13 cellular contexts compared by ENCODE assay signal in the genomic region with DNA sequence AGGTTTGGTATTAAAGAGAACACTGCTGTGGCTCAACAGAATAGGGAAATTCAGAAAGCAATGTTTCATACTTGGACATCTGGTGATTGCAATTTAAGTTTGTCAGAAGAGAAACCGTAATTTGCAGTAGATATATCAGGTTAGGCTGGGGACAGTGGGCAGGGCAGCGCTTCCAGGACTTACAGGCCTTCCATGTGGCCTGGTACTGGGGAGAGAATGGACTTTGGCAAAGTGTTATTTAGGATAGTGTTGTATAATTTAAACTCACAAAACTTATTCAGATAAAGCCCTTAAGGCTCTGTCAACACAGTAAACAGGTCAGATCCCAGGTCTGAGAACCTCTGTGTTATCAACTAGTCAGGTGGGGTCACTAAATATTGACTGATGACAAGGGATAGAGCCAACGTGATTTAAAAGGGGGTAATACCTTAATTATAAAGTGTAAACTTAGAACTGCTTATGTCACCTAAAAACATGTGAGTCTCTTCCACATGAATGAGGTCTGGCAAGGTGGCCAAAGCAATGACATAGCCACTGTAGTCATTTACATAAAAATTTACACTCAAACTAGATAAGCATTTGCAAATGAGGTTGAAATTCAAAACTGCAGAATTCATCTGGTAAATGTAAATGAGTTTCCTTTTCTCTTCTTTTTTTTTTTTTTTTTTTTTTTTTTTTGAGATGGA.
A peak's percentile ranks its signal among the peaks of the same experiment; 100 is the strongest.
DNase-seq lines count a peak whose midpoint lies in the region; ATAC-seq, FAIRE-seq and TF ChIP-seq lines count a peak whose summit lies in the region.
"Had no signal": no experiment of that assay in that cellular context is flagged by ENCODE, and none has a peak within 500 bp of the region (broad histone marks: within the 10 kb centered on the region; RNA-seq: fewer than 3 reads in every experiment).

No MANE protein-coding gene starts in this region.

- TF ChIP-seq POLR2A in GM12891 (IDR thresholded peaks at IDR 0.05; ENCODE audit: low read depth, low read length), result no peak

- H3K27me3 ChIP-seq in liver (ENCODE audit: control insufficient read depth in 4 of 4, insufficient read depth in 4 of 4, low read length in 3 of 4), result no peaks in the 10 kb centered on the region

- no peak overlapping the region for H3K4me3 ChIP-seq in liver (ENCODE audit: low read depth in 1 of 3, low read length in 3 of 3)

- no peak overlapping the region for H3K27ac ChIP-seq in liver (ENCODE audit: low read depth in 1 of 2, low read length in 2 of 2)

- H3K9me3 ChIP-seq in liver (ENCODE audit: control insufficient read depth in 4 of 4, low read length in 3 of 4), result no peaks in the 10 kb centered on the region

- 39% methylated on average over 3 of the region's 3 CpGs for WGBS in liver

- no peak overlapping the region for H3K9ac ChIP-seq in liver (ENCODE audit: low read depth in 1 of 2, low read length in 2 of 2)

- H3K36me3 ChIP-seq in liver (ENCODE audit: control insufficient read depth in 4 of 4, insufficient read depth in 3 of 4, low read depth in 1 of 4, low read length in 3 of 4), result peaks cover 0 to 2% (median 0%) of the 10 kb centered on the region in 4 donors

- H3K4me1 ChIP-seq in liver (ENCODE audit: control insufficient read depth in 4 of 4, insufficient read depth in 4 of 4, low read length in 3 of 4), result peaks cover 0 to 16% (median 8%) of the 10 kb centered on the region in 4 donors

- TF ChIP-seq RAD21 in liver (IDR thresholded peaks at IDR 0.05), result peak in 1 of 2 donors; percentile 5

- ATAC-seq in GM21390 (IDR thresholded peaks at IDR 0.05; ENCODE audit: unreplicated experiment), result peak; percentile 25
- peak; percentile 26 for ATAC-seq in HG03565 (IDR thresholded peaks at IDR 0.05; ENCODE audit: unreplicated experiment)
- ATAC-seq: activated T-cell treated with anti-CD3 and anti-CD28 coated beads, Interleukin-2, amount 50 U/mL, for 72 hours; sciatic nerve had no signal

- DNase-seq in GM12891 (ENCODE audit: insufficient read length, low spot score) (no peak), NCI-H2196 treated with DMSO at 0.1 percent for 48 hours (lab: John Stamatoyannopoulos, UW; ENCODE audit: unreplicated experiment) (no peak)
- no peak for DNase-seq in NK-92 treated with Interleukin-12 subunit alpha and Interleukin-12 subunit beta, amount 100 ng/mL, for 24 hours (lab: John Stamatoyannopoulos, UW)
- no peak for DNase-seq in stimulated activated CD4-positive, alpha-beta T cell treated with anti-CD3 and anti-CD28 coated beads, Interleukin-15, amount 100 ng/mL, for 24 hours
- no peak for DNase-seq in stimulated activated CD4-positive, alpha-beta T cell treated with anti-CD3 and anti-CD28 coated beads, Interleukin-1b, Interleukin-23, amount 100 ng/mL, for 48 hours
- DNase-seq: activated T-cell treated with anti-CD3 and anti-CD28 coated beads, Interleukin-2, amount 50 U/mL, for 72 hours; C1 segment of cervical spinal cord; NCI-H345; Right ventricle myocardium superior had no signal

- FAIRE-seq in GM12891 (lab: Jason Lieb, UNC), result peak; percentile 79

- TF ChIP-seq CTCF in liver (IDR thresholded peaks at IDR 0.05; ENCODE audit: low read depth, low read length, missing input control), result no peak

TF ChIP-seq in GM12891, 5 proteins besides CTCF, POLR2A, EP300 and RAD21:
- TF ChIP-seq POU2F2 (IDR thresholded peaks at IDR 0.05; ENCODE audit: low read depth, low read length), result peak; percentile 58; the same call in 1 of the 2 replicates
- peak; percentile 43; the same call in 1 of the 2 replicates for TF ChIP-seq POLR2AphosphoS5 (IDR thresholded peaks at IDR 0.05; ENCODE audit: low read depth, low read length)
- no peak for TF ChIP-seq PAX5 (IDR thresholded peaks at IDR 0.05; ENCODE audit: insufficient read depth, low read length, severe bottlenecking)
- no peak for TF ChIP-seq SPI1 (IDR thresholded peaks at IDR 0.05; ENCODE audit: low read depth, low read length)
- TF ChIP-seq TAF1 (IDR thresholded peaks at IDR 0.05; ENCODE audit: low read depth, low read length), result peak; percentile 51; the same call in 1 of the 2 replicates

TF ChIP-seq in liver, 16 proteins besides CTCF, POLR2A, EP300 and RAD21:
- TF ChIP-seq HNF4G (IDR thresholded peaks at IDR 0.05) (peak; percentile 51), RXRA (IDR thresholded peaks at IDR 0.05) (peak; percentile 42 to 60), FOXA2 (IDR thresholded peaks at IDR 0.05) (peak; percentile 21), FOXA1 (IDR thresholded peaks at IDR 0.05) (no peak), SP1 (IDR thresholded peaks at IDR 0.05) (peak; percentile 72), JUND (IDR thresholded peaks at IDR 0.05) (peak in 1 of 2 donors; percentile 24), HNF4A (conservative IDR thresholded peaks at IDR 0.05) (peak; percentile 69 to 82)
- TF ChIP-seq, protein P1, sequence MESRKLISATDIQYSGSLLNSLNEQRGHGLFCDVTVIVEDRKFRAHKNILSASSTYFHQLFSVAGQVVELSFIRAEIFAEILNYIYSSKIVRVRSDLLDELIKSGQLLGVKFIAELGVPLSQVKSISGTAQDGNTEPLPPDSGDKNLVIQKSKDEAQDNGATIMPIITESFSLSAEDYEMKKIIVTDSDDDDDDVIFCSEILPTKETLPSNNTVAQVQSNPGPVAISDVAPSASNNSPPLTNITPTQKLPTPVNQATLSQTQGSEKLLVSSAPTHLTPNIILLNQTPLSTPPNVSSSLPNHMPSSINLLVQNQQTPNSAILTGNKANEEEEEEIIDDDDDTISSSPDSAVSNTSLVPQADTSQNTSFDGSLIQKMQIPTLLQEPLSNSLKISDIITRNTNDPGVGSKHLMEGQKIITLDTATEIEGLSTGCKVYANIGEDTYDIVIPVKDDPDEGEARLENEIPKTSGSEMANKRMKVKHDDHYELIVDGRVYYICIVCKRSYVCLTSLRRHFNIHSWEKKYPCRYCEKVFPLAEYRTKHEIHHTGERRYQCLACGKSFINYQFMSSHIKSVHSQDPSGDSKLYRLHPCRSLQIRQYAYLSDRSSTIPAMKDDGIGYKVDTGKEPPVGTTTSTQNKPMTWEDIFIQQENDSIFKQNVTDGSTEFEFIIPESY (IDR thresholded peaks at IDR 0.05), result peak; percentile 24
- TF ChIP-seq, protein P2, sequence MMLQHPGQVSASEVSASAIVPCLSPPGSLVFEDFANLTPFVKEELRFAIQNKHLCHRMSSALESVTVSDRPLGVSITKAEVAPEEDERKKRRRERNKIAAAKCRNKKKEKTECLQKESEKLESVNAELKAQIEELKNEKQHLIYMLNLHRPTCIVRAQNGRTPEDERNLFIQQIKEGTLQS (IDR thresholded peaks at IDR 0.05), result no peak
TF ChIP-seq in liver: peak in this region for 7.
